In the genomic region with DNA sequence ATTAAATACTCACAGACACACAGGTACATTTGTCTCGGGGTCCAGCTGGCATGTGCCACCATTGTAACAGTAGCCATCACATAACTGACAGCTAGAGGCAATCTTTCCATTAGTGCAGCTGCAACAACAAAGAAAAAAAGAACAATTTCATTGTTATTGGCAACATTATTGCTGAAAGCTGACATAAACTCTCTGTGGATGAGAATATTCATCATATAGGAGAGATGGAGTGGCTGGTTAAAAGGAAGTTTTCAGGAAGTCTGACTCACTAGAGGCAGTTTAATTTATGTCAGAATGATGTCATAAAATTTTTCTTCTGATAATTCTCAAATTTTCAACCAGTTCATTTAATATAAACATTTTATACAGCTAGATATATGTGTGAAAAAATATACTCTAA, we compare ENCODE assay signal across 25 cellular contexts.
"Had no signal": no experiment of that assay in that cellular context is flagged by ENCODE, and none has a peak within 500 bp of the region (broad histone marks: within the 10 kb centered on the region; RNA-seq: fewer than 3 reads in every experiment).

No MANE protein-coding gene starts in this region.

- H3K27ac Mint-ChIP-seq: activated naive CD4-positive, alpha-beta T cell treated with anti-CD3 and anti-CD28 coated beads, Interleukin-2, amount 50 U/mL, for 72 hours; activated T-cell treated with anti-CD3 and anti-CD28 coated beads, Interleukin-2, amount 50 U/mL, for 72 hours had no signal

- H3K4me1 Mint-ChIP-seq: nephron had no signal

- H3K27ac ChIP-seq: body of pancreas, dorsolateral prefrontal cortex, neutrophil, pancreas, psoas muscle, right atrium auricular region, tibial nerve, VCaP had no signal

- H3K4me3 ChIP-seq: body of pancreas, dorsolateral prefrontal cortex, pancreas, psoas muscle, right atrium auricular region, tibial nerve had no signal

- H3K9me3 Mint-ChIP-seq: nephron had no signal

- DNase-seq: activated CD4-positive, alpha-beta T cell treated with anti-CD3 and anti-CD28 coated beads for 4 hours; activated CD4-positive, alpha-beta T cell treated with anti-CD3 and anti-CD28 coated beads, Interleukin-2, amount 50 U/mL, for 4 hours; activated naive CD4-positive, alpha-beta T cell; activated T-cell treated with anti-CD3 and anti-CD28 coated beads for 4 hours; activated T-cell treated with anti-CD3 and anti-CD28 coated beads, Interleukin-2, amount 50 U/mL, for 72 hours; body of pancreas; effector memory CD4-positive, alpha-beta T cell; foreskin fibroblast; head of caudate nucleus; hippocampal formation; left cardiac atrium; left ventricle myocardium superior; pancreas; psoas muscle; stimulated activated CD4-positive, alpha-beta T cell treated with anti-CD3 and anti-CD28 coated beads, Interleukin-15, amount 100 ng/mL, for 24 hours; stimulated activated CD4-positive, alpha-beta T cell treated with anti-CD3 and anti-CD28 coated beads, Interleukin-2, amount 100 ng/mL, for 24 hours; stimulated activated naive CD4-positive, alpha-beta T cell; T-helper 9 cell had no signal

- H3K4me3 Mint-ChIP-seq: activated T-cell treated with anti-CD3 and anti-CD28 coated beads, Interleukin-2, amount 50 U/mL, for 72 hours; nephron had no signal

- H3K36me3 ChIP-seq: neutrophil, pancreas, right atrium auricular region, tibial nerve had no signal

- H3K36me3 Mint-ChIP-seq: activated naive CD4-positive, alpha-beta T cell treated with anti-CD3 and anti-CD28 coated beads, Interleukin-2, amount 50 U/mL, for 72 hours had no signal

- H3K27me3 ChIP-seq: body of pancreas, dorsolateral prefrontal cortex, neutrophil, pancreas, right atrium auricular region, tibial nerve had no signal

- H3K9me3 ChIP-seq: body of pancreas, neutrophil, pancreas, psoas muscle, right atrium auricular region, tibial nerve had no signal

- H3K4me1 ChIP-seq: body of pancreas, pancreas, psoas muscle, right atrium auricular region, tibial nerve had no signal
